In the genomic region with DNA sequence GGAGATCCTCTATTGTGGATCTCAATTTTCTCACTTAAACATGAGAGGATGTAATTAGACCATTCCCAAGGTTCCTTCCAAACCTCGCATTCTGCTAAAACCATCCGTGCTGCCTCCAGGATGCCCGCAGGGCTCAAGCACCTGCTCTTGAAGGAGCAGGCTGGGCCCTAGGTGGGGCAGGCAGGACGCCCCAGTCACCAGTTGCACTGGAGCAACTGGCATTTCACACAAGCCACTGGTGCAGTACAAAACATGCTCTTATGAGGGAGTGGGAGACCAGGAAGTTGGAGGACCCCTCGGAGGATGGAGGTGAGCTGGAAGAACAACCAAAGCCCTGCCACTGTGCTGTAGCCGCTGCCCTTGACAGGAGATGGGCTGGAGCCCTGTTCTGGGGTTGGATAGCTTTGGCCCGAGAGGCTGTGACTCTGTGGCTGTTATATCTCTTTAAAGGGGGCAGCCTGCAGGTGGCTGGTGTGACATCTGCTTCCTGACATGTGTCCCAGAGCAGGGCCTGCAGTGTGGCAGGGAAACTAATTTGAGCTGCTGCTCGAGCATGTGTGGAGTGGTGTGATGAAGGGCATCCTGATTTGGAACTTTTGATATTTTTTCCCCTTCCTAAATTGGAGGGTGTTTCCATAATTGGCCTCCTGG, we compare ENCODE assay signal across 18 cellular contexts.
A peak's percentile ranks its signal among the peaks of the same experiment; 100 is the strongest.
DNase-seq lines count a peak whose midpoint lies in the region; ATAC-seq and TF ChIP-seq lines count a peak whose summit lies in the region.
"Had no signal": no experiment of that assay in that cellular context is flagged by ENCODE, and none has a peak within 500 bp of the region (broad histone marks: within the 10 kb centered on the region; RNA-seq: fewer than 3 reads in every experiment).

No MANE protein-coding gene starts in this region.

- POLR2A ChIA-PET in activated naive CD8-positive, alpha-beta T cell treated with anti-CD3 and anti-CD28 coated beads, Interleukin-2, amount 10 ng/mL, durations not matched to agents 7 days and 5 days (lab: Charles Lee) = no interaction called here

- H3K4me3 Mint-ChIP-seq in activated naive CD8-positive, alpha-beta T cell treated with anti-CD3 and anti-CD28 coated beads, Interleukin-2, amount 10 ng/mL, durations not matched to agents 7 days and 5 days = no peak overlapping the region
- H3K4me3 Mint-ChIP-seq in activated naive CD8-positive, alpha-beta T cell treated with anti-CD3 and anti-CD28 coated beads, Interleukin-2, amount 50 U/mL, for 24 hours = no peak overlapping the region
- no peak overlapping the region for H3K4me3 Mint-ChIP-seq in neural crest cell
- H3K4me3 Mint-ChIP-seq: IgD-negative memory B cell had no signal

- DNase-seq in NCI-H524 (lab: John Stamatoyannopoulos, UW) (peak; percentile 38 to 79), NCI-H524 treated with DMSO at 0.1 percent for 48 hours (lab: John Stamatoyannopoulos, UW) (no peak), neural crest cell (ENCODE audit: low read depth, low spot score) (no peak), Right ventricle myocardium superior (no peak)
- no peak for DNase-seq in activated naive CD8-positive, alpha-beta T cell treated with anti-CD3 and anti-CD28 coated beads, Interleukin-2, amount 10 ng/mL, durations not matched to agents 7 days and 5 days
- DNase-seq in activated naive CD8-positive, alpha-beta T cell treated with anti-CD3 and anti-CD28 coated beads, Interleukin-2, amount 50 U/mL, for 24 hours = no peak
- DNase-seq: 8988T, EL, GF-D8, Karpas-422, NCI-H1417, NCI-H187 treated with DMSO at 0.1 percent for 48 hours, NCI-H2107, NCI-H2227 treated with DMSO at 0.1 percent for 48 hours, NCI-H510A treated with DMSO at 0.1 percent for 48 hours had no signal

- peaks cover 27% of the 10 kb centered on the region for H3K36me3 Mint-ChIP-seq in activated naive CD8-positive, alpha-beta T cell treated with anti-CD3 and anti-CD28 coated beads, Interleukin-2, amount 10 ng/mL, durations not matched to agents 7 days and 5 days
- H3K36me3 Mint-ChIP-seq in activated naive CD8-positive, alpha-beta T cell treated with anti-CD3 and anti-CD28 coated beads, Interleukin-2, amount 50 U/mL, for 24 hours (ENCODE audit: low read depth) = peaks cover 15% of the 10 kb centered on the region
- no peaks in the 10 kb centered on the region for H3K36me3 Mint-ChIP-seq in neural crest cell (ENCODE audit: low read depth)

- H3K9me3 Mint-ChIP-seq in activated naive CD8-positive, alpha-beta T cell treated with anti-CD3 and anti-CD28 coated beads, Interleukin-2, amount 10 ng/mL, durations not matched to agents 7 days and 5 days = no peaks in the 10 kb centered on the region
- no peaks in the 10 kb centered on the region for H3K9me3 Mint-ChIP-seq in activated naive CD8-positive, alpha-beta T cell treated with anti-CD3 and anti-CD28 coated beads, Interleukin-2, amount 50 U/mL, for 24 hours
- H3K9me3 Mint-ChIP-seq in neural crest cell = no peaks in the 10 kb centered on the region
- H3K9me3 Mint-ChIP-seq: IgD-negative memory B cell had no signal

- TF ChIP-seq CTCF in neural crest cell (conservative IDR thresholded peaks at IDR 0.05) = no peak

- peaks cover 18% of the 10 kb centered on the region for H3K4me1 Mint-ChIP-seq in activated naive CD8-positive, alpha-beta T cell treated with anti-CD3 and anti-CD28 coated beads, Interleukin-2, amount 10 ng/mL, durations not matched to agents 7 days and 5 days
- H3K4me1 Mint-ChIP-seq in activated naive CD8-positive, alpha-beta T cell treated with anti-CD3 and anti-CD28 coated beads, Interleukin-2, amount 50 U/mL, for 24 hours = peaks cover 2% of the 10 kb centered on the region
- no peaks in the 10 kb centered on the region for H3K4me1 Mint-ChIP-seq in neural crest cell
- H3K4me1 Mint-ChIP-seq: IgD-negative memory B cell had no signal

- H3K27me3 Mint-ChIP-seq in activated naive CD8-positive, alpha-beta T cell treated with anti-CD3 and anti-CD28 coated beads, Interleukin-2, amount 10 ng/mL, durations not matched to agents 7 days and 5 days = no peaks in the 10 kb centered on the region
- H3K27me3 Mint-ChIP-seq in activated naive CD8-positive, alpha-beta T cell treated with anti-CD3 and anti-CD28 coated beads, Interleukin-2, amount 50 U/mL, for 24 hours = no peaks in the 10 kb centered on the region
- H3K27me3 Mint-ChIP-seq in neural crest cell (ENCODE audit: low read depth) = no peaks in the 10 kb centered on the region
- H3K27me3 Mint-ChIP-seq: IgD-negative memory B cell had no signal

- intact Hi-C loops in Right ventricle myocardium superior (cut with DNase I) = no loop called here

- no peak for ATAC-seq in activated naive CD8-positive, alpha-beta T cell treated with anti-CD3 and anti-CD28 coated beads, Interleukin-2, amount 10 ng/mL, durations not matched to agents 7 days and 5 days (ENCODE audit: low read depth)
- no peak for ATAC-seq in activated naive CD8-positive, alpha-beta T cell treated with anti-CD3 and anti-CD28 coated beads, Interleukin-2, amount 50 U/mL, for 24 hours
- ATAC-seq in HG02798 (IDR thresholded peaks at IDR 0.05; ENCODE audit: poor library complexity, unreplicated experiment) (no peak), Right ventricle myocardium superior (ENCODE audit: poor library complexity) (no peak)
- ATAC-seq: Right ventricle myocardium inferior had no signal

- H3K27ac Mint-ChIP-seq in activated naive CD8-positive, alpha-beta T cell treated with anti-CD3 and anti-CD28 coated beads, Interleukin-2, amount 10 ng/mL, durations not matched to agents 7 days and 5 days = peak overlapping the region; percentile 73
- H3K27ac Mint-ChIP-seq in activated naive CD8-positive, alpha-beta T cell treated with anti-CD3 and anti-CD28 coated beads, Interleukin-2, amount 50 U/mL, for 24 hours = no peak overlapping the region
- H3K27ac Mint-ChIP-seq in neural crest cell (ENCODE audit: unreplicated experiment) = peak overlapping the region; percentile 83

Comparison
In these comparisons a context has a peak if more than half of its experiments do, and no peak if none do; other contexts are left out.
1. DNase-seq: peak in NCI-H524 (2 of 2); none in NCI-H524 treated with DMSO at 0.1 percent for 48 hours (single experiment), activated naive CD8-positive, alpha-beta T cell treated with anti-CD3 and anti-CD28 coated beads, Interleukin-2, amount 10 ng/mL, durations not matched to agents 7 days and 5 days (single experiment), activated naive CD8-positive, alpha-beta T cell treated with anti-CD3 and anti-CD28 coated beads, Interleukin-2, amount 50 U/mL, for 24 hours (single experiment), neural crest cell (single experiment) and Right ventricle myocardium superior (single experiment).